Comparison of ENCODE assay signal across 31 cellular contexts in the genomic region with DNA sequence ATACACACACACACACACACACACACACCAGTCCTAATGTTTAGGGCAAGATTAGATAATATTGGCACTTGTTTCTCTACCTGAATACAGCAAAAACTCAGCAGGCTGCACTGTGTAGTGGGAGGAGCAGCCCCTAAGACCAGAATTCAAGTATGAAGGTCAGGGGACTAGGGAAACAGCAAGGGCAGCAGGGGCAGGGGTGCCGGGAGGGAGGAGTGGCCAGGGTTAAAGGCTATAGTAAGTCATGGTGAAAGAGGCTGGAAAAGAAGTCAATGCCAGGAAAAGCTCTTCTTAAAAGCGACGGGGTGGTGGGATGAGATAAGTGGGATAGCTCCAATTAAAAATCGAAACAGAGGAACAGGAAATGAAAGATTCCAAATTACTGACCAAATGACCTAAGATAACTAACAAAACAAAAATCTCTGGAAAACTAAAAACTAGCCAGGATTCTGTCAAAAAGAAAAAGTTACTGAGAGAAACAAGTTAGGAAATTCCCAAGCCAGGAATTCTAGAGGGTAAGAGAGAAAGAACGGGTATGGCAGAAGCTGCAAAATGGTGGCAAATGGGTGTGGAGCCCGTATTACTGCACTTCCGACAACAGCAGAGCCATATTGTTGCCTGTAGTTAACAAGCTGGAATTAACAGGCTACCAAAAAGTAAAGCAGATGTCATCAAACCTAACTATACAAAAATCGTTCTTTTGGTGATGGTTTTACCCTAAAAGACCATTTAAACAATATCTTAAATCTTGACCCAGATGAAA. TPM values are rescaled to one million over a fixed set of nuclear protein-coding genes. Genes with fewer than 3 reads are reported as not detected.
"Had no signal": no experiment of that assay in that cellular context is flagged by ENCODE, and none has a peak within 500 bp of the region (broad histone marks: within the 10 kb centered on the region; RNA-seq: fewer than 3 reads in every experiment).

No MANE protein-coding gene starts in this region.

- H3K27ac ChIP-seq: esophagus squamous epithelium, heart left ventricle, pancreas, testis, tibial nerve, upper lobe of right lung, vagina had no signal

- H3K4me3 ChIP-seq: esophagus squamous epithelium, heart left ventricle, pancreas, testis, tibial nerve, upper lobe of right lung, vagina had no signal

- H3K9me3 ChIP-seq: esophagus squamous epithelium, heart left ventricle, pancreas, testis, tibial nerve, upper lobe of right lung, vagina had no signal

- H3K4me1 ChIP-seq: heart left ventricle, pancreas, testis, tibial nerve, upper lobe of right lung, vagina had no signal

- DNase-seq: cortex of kidney; effector memory CD4-positive, alpha-beta T cell; esophagus squamous epithelium; heart left ventricle; hippocampal formation; left colon; mammary epithelial cell; naive thymus-derived CD4-positive, alpha-beta T cell; nucleus accumbens; pancreas; stimulated activated CD4-positive, alpha-beta T cell treated with anti-CD3 and anti-CD28 coated beads, Interleukin-2, amount 100 ng/mL, for 24 hours; stimulated activated CD4-positive, alpha-beta T cell treated with anti-CD3 and anti-CD28 coated beads, Interleukin-4, amount 100 ng/mL, for 4 hours; stimulated activated naive B cell treated with anti-CD40 and anti-IgM and Interleukin-4, amounts not matched to agents 10 μg/mL and 1 μg/mL and 100 μg/mL, for 72 hours; stimulated activated naive CD8-positive, alpha-beta T cell treated with anti-CD3 and anti-CD28 coated beads, Interleukin-15, amount 100 ng/mL, for 72 hours; testis; upper lobe of right lung had no signal

- H3K36me3 ChIP-seq: pancreas, vagina had no signal

- H3K27me3 ChIP-seq: esophagus squamous epithelium, heart left ventricle, pancreas, testis, tibial nerve, upper lobe of right lung, vagina had no signal

- ATAC-seq: left colon; naive thymus-derived CD4-positive, alpha-beta T cell; pancreas; sciatic nerve; stimulated activated naive B cell treated with anti-CD40 and anti-IgM and Interleukin-4, amounts not matched to agents 10 μg/mL and 1 μg/mL and 100 μg/mL, for 72 hours; stimulated activated naive CD8-positive, alpha-beta T cell treated with anti-CD3 and anti-CD28 coated beads, Interleukin-15, amount 100 ng/mL, for 72 hours; upper lobe of right lung had no signal

RNA-seq across cellular contexts. Expression of a gene that starts 1.3 kb away (rescaled TPM):
- total RNA-seq: epithelial cell of proximal tubule; esophagus squamous epithelium; frontal cortex; glomerular endothelial cell; heart left ventricle; kidney epithelial cell; left colon; lower leg skin; mammary epithelial cell; mesenteric fat pad; mononuclear cell; naive thymus-derived CD4-positive, alpha-beta T cell; progenitor cell of endocrine pancreas; renal cortical epithelial cell; sciatic nerve; skeletal muscle tissue; subcutaneous adipose tissue; testis; tibial nerve; upper lobe of right lung; vagina had no signal
- polyA plus RNA-seq: heart left ventricle; mammary epithelial cell; naive thymus-derived CD4-positive, alpha-beta T cell; neural cell; pancreas had no signal

RNA-seq across cellular contexts. Expression of a gene that starts 8.8 kb away (rescaled TPM):
- total RNA-seq: epithelial cell of proximal tubule; esophagus squamous epithelium; frontal cortex; glomerular endothelial cell; heart left ventricle; kidney epithelial cell; left colon; lower leg skin; mammary epithelial cell; mesenteric fat pad; mononuclear cell; naive thymus-derived CD4-positive, alpha-beta T cell; pancreas; progenitor cell of endocrine pancreas; renal cortical epithelial cell; sciatic nerve; skeletal muscle tissue; subcutaneous adipose tissue; tibial nerve; upper lobe of right lung; vagina had no signal
- polyA plus RNA-seq: heart left ventricle; mammary epithelial cell; naive thymus-derived CD4-positive, alpha-beta T cell; neural cell; pancreas had no signal
